1 cellular context compared by ENCODE assay signal in genomic region chr12:10189653-10190052, GRCh38.
TF ChIP-seq lines count a peak whose summit lies in the region.

No MANE protein-coding gene starts in this region.

TF ChIP-seq in SK-N-SH, 30 proteins besides CTCF, POLR2A, EP300 and RAD21:
- no peak for TF ChIP-seq REST (IDR thresholded peaks at IDR 0.05; ENCODE audit: low read depth, low read length)
- TF ChIP-seq JUND (IDR thresholded peaks at IDR 0.05) = no peak
- no peak for TF ChIP-seq SMC3 (IDR thresholded peaks at IDR 0.05; ENCODE audit: low read depth, low read length)
- no peak for TF ChIP-seq FOXM1 (IDR thresholded peaks at IDR 0.05; ENCODE audit: low read depth)
- TF ChIP-seq USF2 (IDR thresholded peaks at IDR 0.05; ENCODE audit: borderline replicate concordance, low read depth, low read length) = no peak
- no peak for TF ChIP-seq EZH2phosphoT487 (IDR thresholded peaks at IDR 0.05; ENCODE audit: borderline replicate concordance, low read depth)
- TF ChIP-seq MEF2A (IDR thresholded peaks at IDR 0.05; ENCODE audit: borderline replicate concordance, low read depth) = no peak
